ENCODE assay signal across 23 cellular contexts in the genomic region with DNA sequence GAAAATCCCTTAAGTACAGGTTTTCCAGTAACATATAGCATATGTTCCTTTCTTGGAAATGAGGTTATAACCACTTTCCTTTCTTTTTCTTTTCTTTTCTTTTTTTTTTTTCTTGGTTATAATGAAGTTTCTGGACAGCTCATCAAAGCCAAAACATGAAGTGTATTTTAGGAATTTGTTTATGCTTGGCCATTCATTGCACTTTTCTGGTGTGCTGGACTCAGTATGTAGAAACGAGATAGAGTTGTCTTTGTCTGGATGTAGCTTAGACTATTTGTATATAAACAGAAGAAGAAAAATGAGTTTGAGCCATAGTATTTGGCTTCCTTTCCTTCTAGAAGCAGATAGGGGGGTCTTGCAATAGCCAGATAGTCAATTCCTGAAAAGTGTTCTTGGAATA.
DNase-seq lines count a peak whose midpoint lies in the region; ATAC-seq, FAIRE-seq and TF ChIP-seq lines count a peak whose summit lies in the region.
"Had no signal": no experiment of that assay in that cellular context is flagged by ENCODE, and none has a peak within 500 bp of the region (broad histone marks: within the 10 kb centered on the region; RNA-seq: fewer than 3 reads in every experiment).

No MANE protein-coding gene starts in this region.

- no peak for FAIRE-seq in endothelial cell of umbilical vein (lab: Jason Lieb, UNC)
- FAIRE-seq: GM12892, HepG2, RCC 7860 had no signal

- ATAC-seq in SK-N-SH treated with all-trans-retinoic acid at 6 μM for 48 hours (peak; percentile 14; the same call in 2 of the 3 replicates), lower lobe of right lung (no peak)
- ATAC-seq: activated CD8-positive, alpha-beta T cell treated with anti-CD3 and anti-CD28 coated beads for 36 hours; HepG2; stimulated activated memory B cell treated with anti-CD40 and anti-IgM and Interleukin-4, amounts not matched to agents 10 μg/mL and 1 μg/mL and 100 μg/mL, for 72 hours had no signal

- H2AFZ ChIP-seq in endothelial cell of umbilical vein (ENCODE audit: low read depth, low read length), result no peak overlapping the region

- dilution Hi-C loops in endothelial cell of umbilical vein (cut with MboI; ENCODE audit: extremely low pct_ligation_motif_present, low sequenced_read_pairs), result no loop called here

- H3K9me3 ChIP-seq in endothelial cell of umbilical vein (replicated peaks; ENCODE audit: control insufficient read depth, insufficient read depth, low read length) (no peaks in the 10 kb centered on the region), lower lobe of right lung (no peaks in the 10 kb centered on the region)
- H3K9me3 ChIP-seq: BLaER1, SJSA1 had no signal

- H3K4me2 ChIP-seq in endothelial cell of umbilical vein (ENCODE audit: insufficient read depth, low read length), result peak overlapping the region; percentile 4
- H3K4me2 ChIP-seq: BLaER1 had no signal

- intact Hi-C loops in endothelial cell of umbilical vein (cut with micrococcal nuclease), result loop anchor here (10.0 kb wide), 1 partner anchor 437 kb away; no protein-coding TSS in a partner anchor
- intact Hi-C loops in lower lobe of right lung (cut with DNase I), result no loop called here

- peaks cover 84% of the 10 kb centered on the region for H3K79me2 ChIP-seq in endothelial cell of umbilical vein (ENCODE audit: control insufficient read depth, insufficient read depth, low read length)

- no peak for TF ChIP-seq CTCF in endothelial cell of umbilical vein (IDR thresholded peaks at IDR 0.05; ENCODE audit: extremely low read depth in 1 of 2, insufficient read depth in 1 of 2, low read depth in 1 of 2, low read length in 2 of 2)
- TF ChIP-seq CTCF in lower lobe of right lung (IDR thresholded peaks at IDR 0.05), result no peak

- CTCF ChIA-PET in endothelial cell of umbilical vein (lab: Charles Lee), result interaction anchor here (1.0 to 3.2 kb wide), 2 partner anchors 282 to 285 kb away, joined by 6 to 16 read pairs; no protein-coding TSS in a partner anchor

- DNase-seq in AG08396 (ENCODE audit: low spot score) (peak; percentile 46), endothelial cell of umbilical vein (ENCODE audit: low read depth, low spot score) (peak; percentile 49), lower lobe of right lung (no peak), NCI-H226 (no peak), glomerular visceral epithelial cell (ENCODE audit: extremely low spot score) (no peak), cerebellum (ENCODE audit: low spot score) (no peak)
- no peak for DNase-seq in stimulated activated naive CD4-positive, alpha-beta T cell treated with Interleukin-2 at 50 U/mL for 16 hours (lab: John Stamatoyannopoulos, UW)
- DNase-seq: activated CD4-positive, alpha-beta T cell treated with anti-CD3 and anti-CD28 coated beads for 1 hour; activated CD8-positive, alpha-beta T cell treated with anti-CD3 and anti-CD28 coated beads for 36 hours; H9; mammary epithelial cell; naive B cell; NCI-H1048; NCI-H187; NCI-H526 treated with DMSO at 0.1 percent for 48 hours; stimulated activated CD4-positive, alpha-beta T cell treated with anti-CD3 and anti-CD28 coated beads, Interleukin-4, amount 100 ng/mL, for 1 hour had no signal

- H3K4me1 ChIP-seq in endothelial cell of umbilical vein (ENCODE audit: control insufficient read depth, extremely low read depth, insufficient read depth, low read length) (peaks cover 50% of the 10 kb centered on the region), lower lobe of right lung (peaks cover 53% of the 10 kb centered on the region)

- H3K27me3 ChIP-seq in endothelial cell of umbilical vein (ENCODE audit: control insufficient read depth in 2 of 2, insufficient read depth in 2 of 2, low read length in 2 of 2) (no peaks in the 10 kb centered on the region), lower lobe of right lung (ENCODE audit: low read depth) (no peaks in the 10 kb centered on the region)
- H3K27me3 ChIP-seq: BLaER1, SJSA1 had no signal

- H3K27ac ChIP-seq in endothelial cell of umbilical vein (ENCODE audit: insufficient read depth, low read depth, low read length) (peak overlapping the region; percentile 46), lower lobe of right lung (peak overlapping the region; percentile 22)
- H3K27ac ChIP-seq: BLaER1, SJSA1 had no signal

- POLR2A ChIA-PET in endothelial cell of umbilical vein (lab: Charles Lee), result no interaction called here

- H3K9ac ChIP-seq in endothelial cell of umbilical vein (replicated peaks; ENCODE audit: extremely low read depth, insufficient read depth, low read length), result no peak overlapping the region
- H3K9ac ChIP-seq: BLaER1 had no signal

- no peaks in the 10 kb centered on the region for H3K9me1 ChIP-seq in endothelial cell of umbilical vein (replicated peaks; ENCODE audit: control insufficient read depth, extremely low read depth, insufficient read depth, low read length)

- H3K36me3 ChIP-seq in endothelial cell of umbilical vein (ENCODE audit: control insufficient read depth in 2 of 2, extremely low read depth in 1 of 2, insufficient read depth in 2 of 2, low read length in 2 of 2) (peaks cover 4 to 8% of the 10 kb centered on the region in 2 experiments), lower lobe of right lung (peaks cover 5% of the 10 kb centered on the region)
- H3K36me3 ChIP-seq: BLaER1, SJSA1 had no signal

- no peaks in the 10 kb centered on the region for H4K20me1 ChIP-seq in endothelial cell of umbilical vein (replicated peaks; ENCODE audit: control insufficient read depth, extremely low read depth, insufficient read depth, low read length)
- H4K20me1 ChIP-seq: BLaER1 had no signal

- H3K4me3 ChIP-seq in endothelial cell of umbilical vein (replicated peaks in 1 of 3; ENCODE audit: insufficient read depth in 1 of 3, low read depth in 1 of 3, low read length in 3 of 3), result no peak overlapping the region
- no peak overlapping the region for H3K4me3 ChIP-seq in lower lobe of right lung
- H3K4me3 ChIP-seq: BLaER1, SJSA1 had no signal

- no peak for TF ChIP-seq POLR2A in endothelial cell of umbilical vein (IDR thresholded peaks at IDR 0.05; ENCODE audit: low read depth, low read length)

- BruUV-seq in endothelial cell of umbilical vein (replicated peaks; lab: Mats Ljungman, UMichigan), result no TSS peak

TF ChIP-seq in SK-N-SH treated with all-trans-retinoic acid at 6 μM for 48 hours, 23 proteins besides CTCF, POLR2A, EP300 and RAD21 (continues in another document):
- TF ChIP-seq ZNF565 (CRISPR knock-in tag; conservative IDR thresholded peaks at IDR 0.05; ENCODE audit: low read depth), result no peak
- TF ChIP-seq RARB (CRISPR knock-in tag; IDR thresholded peaks at IDR 0.05), result no peak
- TF ChIP-seq CSDC2 (CRISPR knock-in tag; IDR thresholded peaks at IDR 0.05), result no peak
- no peak for TF ChIP-seq ESRRG (CRISPR knock-in tag; IDR thresholded peaks at IDR 0.05)
- no peak for TF ChIP-seq ZNF8 (CRISPR knock-in tag; IDR thresholded peaks at IDR 0.05)
- no peak for TF ChIP-seq OSR1 (CRISPR knock-in tag; IDR thresholded peaks at IDR 0.05)

TF ChIP-seq in endothelial cell of umbilical vein, 7 proteins besides CTCF, POLR2A, EP300 and RAD21:
- TF ChIP-seq EZH2 (IDR thresholded peaks at IDR 0.05; ENCODE audit: borderline replicate concordance, low read depth, low read length, severe bottlenecking) (no peak), FOS (IDR thresholded peaks at IDR 0.05; ENCODE audit: borderline replicate concordance, insufficient read depth, low read length) (no peak), JUN (IDR thresholded peaks at IDR 0.05; ENCODE audit: borderline replicate concordance, insufficient read depth, insufficient read length, low read depth) (no peak), GATA2 (IDR thresholded peaks at IDR 0.05; ENCODE audit: insufficient read depth, insufficient read length, low read depth, low read length) (no peak), MYC (IDR thresholded peaks at IDR 0.05; ENCODE audit: low read depth, low read length) (no peak), POLR2AphosphoS5 (IDR thresholded peaks at IDR 0.05; ENCODE audit: insufficient read depth, low read depth, low read length) (no peak)
- TF ChIP-seq, protein P1, sequence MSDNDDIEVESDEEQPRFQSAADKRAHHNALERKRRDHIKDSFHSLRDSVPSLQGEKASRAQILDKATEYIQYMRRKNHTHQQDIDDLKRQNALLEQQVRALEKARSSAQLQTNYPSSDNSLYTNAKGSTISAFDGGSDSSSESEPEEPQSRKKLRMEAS (IDR thresholded peaks at IDR 0.05; ENCODE audit: insufficient read depth, insufficient read length), result no peak

Comparison
In these comparisons a context has a peak if more than half of its experiments do, and no peak if none do; other contexts are left out.
1. DNase-seq: peak in AG08396 (single experiment) and endothelial cell of umbilical vein (single experiment); none in lower lobe of right lung (single experiment), stimulated activated naive CD4-positive, alpha-beta T cell treated with Interleukin-2 at 50 U/mL for 16 hours (single experiment), NCI-H226 (single experiment), glomerular visceral epithelial cell (single experiment) and cerebellum (single experiment).